Comparison of ENCODE assay signal across 1 cellular context in the genomic region with DNA sequence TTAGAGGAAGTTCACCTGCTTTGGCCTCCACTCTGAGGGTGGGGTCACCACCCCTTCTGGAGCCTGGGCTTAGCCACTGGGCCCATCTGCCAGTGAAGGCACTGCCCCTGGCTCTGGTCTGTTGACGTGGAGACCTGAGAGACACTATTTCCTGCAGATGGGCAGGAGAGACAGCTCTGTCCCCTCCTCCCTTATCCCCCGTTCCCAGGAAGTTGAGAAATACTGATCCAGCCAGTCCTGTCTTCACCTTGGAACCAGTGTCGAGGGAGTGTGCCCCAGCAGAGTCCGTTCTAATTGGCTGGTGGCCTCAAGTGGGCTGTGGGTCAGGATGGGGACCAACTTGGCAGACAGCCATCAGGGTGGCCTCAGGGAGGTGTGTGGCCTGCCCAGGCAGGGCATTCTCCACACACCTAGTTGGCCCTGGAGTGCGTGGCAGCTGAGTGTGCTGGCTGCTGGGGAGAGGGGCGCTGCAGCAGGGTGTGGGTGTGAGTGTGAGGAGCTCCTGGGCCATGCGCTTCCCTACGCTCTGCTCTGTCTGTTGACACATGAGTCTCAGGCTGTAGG.
TF ChIP-seq lines count a peak whose summit lies in the region.

No MANE protein-coding gene starts in this region.

TF ChIP-seq in K562, 482 proteins besides CTCF, POLR2A, EP300 and RAD21:
- TF ChIP-seq TARDBP (IDR thresholded peaks at IDR 0.05): no peak
- TF ChIP-seq, protein P1, sequence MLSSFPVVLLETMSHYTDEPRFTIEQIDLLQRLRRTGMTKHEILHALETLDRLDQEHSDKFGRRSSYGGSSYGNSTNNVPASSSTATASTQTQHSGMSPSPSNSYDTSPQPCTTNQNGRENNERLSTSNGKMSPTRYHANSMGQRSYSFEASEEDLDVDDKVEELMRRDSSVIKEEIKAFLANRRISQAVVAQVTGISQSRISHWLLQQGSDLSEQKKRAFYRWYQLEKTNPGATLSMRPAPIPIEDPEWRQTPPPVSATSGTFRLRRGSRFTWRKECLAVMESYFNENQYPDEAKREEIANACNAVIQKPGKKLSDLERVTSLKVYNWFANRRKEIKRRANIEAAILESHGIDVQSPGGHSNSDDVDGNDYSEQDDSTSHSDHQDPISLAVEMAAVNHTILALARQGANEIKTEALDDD (IDR thresholded peaks at IDR 0.05): no peak
- TF ChIP-seq, protein P2, sequence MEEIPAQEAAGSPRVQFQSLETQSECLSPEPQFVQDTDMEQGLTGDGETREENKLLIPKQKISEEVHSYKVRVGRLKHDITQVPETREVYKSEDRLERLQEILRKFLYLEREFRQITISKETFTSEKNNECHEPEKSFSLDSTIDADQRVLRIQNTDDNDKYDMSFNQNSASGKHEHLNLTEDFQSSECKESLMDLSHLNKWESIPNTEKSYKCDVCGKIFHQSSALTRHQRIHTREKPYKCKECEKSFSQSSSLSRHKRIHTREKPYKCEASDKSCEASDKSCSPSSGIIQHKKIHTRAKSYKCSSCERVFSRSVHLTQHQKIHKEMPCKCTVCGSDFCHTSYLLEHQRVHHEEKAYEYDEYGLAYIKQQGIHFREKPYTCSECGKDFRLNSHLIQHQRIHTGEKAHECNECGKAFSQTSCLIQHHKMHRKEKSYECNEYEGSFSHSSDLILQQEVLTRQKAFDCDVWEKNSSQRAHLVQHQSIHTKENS (CRISPR knock-in tag; IDR thresholded peaks at IDR 0.05): no peak
- TF ChIP-seq NFIC (IDR thresholded peaks at IDR 0.05): peak; percentile 19; the same call in 1 of the 2 replicates
- no peak for TF ChIP-seq XRCC4 (IDR thresholded peaks at IDR 0.05; ENCODE audit: extremely low read depth, insufficient read depth, insufficient read length)
